8 cellular contexts compared by ENCODE assay signal in the genomic region with DNA sequence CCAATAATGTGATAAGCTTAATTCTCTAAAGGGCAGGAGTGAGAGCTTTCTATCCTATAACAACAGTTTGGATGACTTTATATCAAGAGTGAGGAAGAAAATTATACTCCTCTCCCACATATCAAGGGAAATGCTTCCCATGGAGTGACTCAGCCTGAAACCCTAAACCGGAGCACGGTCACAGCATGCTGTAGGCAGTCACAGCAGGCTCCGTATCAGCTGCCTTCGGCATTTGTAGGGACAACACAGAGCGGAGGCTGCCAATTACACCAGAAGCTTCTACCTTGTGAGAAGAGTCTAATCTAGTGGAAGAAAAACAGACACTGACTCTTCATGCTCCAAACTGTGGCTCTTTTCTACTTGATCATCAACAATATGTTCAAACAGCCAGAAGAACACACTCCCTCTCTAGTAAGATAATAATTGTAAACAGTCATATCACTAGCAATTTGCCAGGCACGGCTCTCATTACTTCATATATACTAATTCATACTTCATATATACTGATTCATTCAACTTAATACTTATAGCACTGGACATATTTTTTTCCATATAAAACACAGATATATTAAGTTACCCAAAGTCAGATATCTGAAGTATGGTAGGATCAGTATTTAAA.
DNase-seq lines count a peak whose midpoint lies in the region; ATAC-seq, FAIRE-seq and TF ChIP-seq lines count a peak whose summit lies in the region.

No MANE protein-coding gene starts in this region.

- no peaks in the 10 kb centered on the region for H3K79me2 ChIP-seq in HepG2 (ENCODE audit: insufficient read depth, low read length)

- TF ChIP-seq CTCF in nephron (IDR thresholded peaks at IDR 0.05; ENCODE audit: unreplicated experiment in 3 of 3) (no peak), HepG2 (CRISPR knock-in tag; IDR thresholded peaks at IDR 0.05) (no peak), esophagus squamous epithelium (IDR thresholded peaks at IDR 0.05) (no peak)

- CTCF ChIA-PET in HepG2 (lab: Yijun Ruan, JAX; ENCODE audit: low intra/inter-chr PET ratio, low total read pairs), result no interaction called here

- BruUV-seq in HepG2 (replicated peaks; lab: Mats Ljungman, UMichigan), result no TSS peak

- FAIRE-seq in HepG2 (lab: Jason Lieb, UNC), result no peak

- TF ChIP-seq EP300 in HepG2 (IDR thresholded peaks at IDR 0.05; ENCODE audit: low read depth in 2 of 2, low read length in 2 of 2), result no peak
- TF ChIP-seq EP300 in HepG2 (CRISPR knock-in tag; IDR thresholded peaks at IDR 0.05; ENCODE audit: borderline replicate concordance), result no peak

- H3K4me3 Mint-ChIP-seq in nephron, result peak overlapping the region in 2 of 3 experiments; percentile 27 to 40

- H3K4me2 ChIP-seq in HepG2 (ENCODE audit: low read depth, low read length), result no peak overlapping the region

- WGBS in HepG2 (ENCODE audit: low lambda C conversion rate), result 30% methylated on average over 2 of the region's 6 CpGs
- 40 to 51% methylated on average over 6 of the region's 6 CpGs for WGBS in esophagus squamous epithelium, 2 donors

- DNase-seq in G401 (ENCODE audit: low spot score), result peak; percentile 51
- DNase-seq in NCI-H2227 (lab: John Stamatoyannopoulos, UW; ENCODE audit: unreplicated experiment), result peak; percentile 57
- DNase-seq in dermis blood vessel endothelial cell, result peak; percentile 10
- DNase-seq in HepG2 (ENCODE audit: low spot score), result no peak
- DNase-seq in esophagus squamous epithelium (lab: John Stamatoyannopoulos, UW), result no peak
- no peak for DNase-seq in RPMI8226
- no peak for DNase-seq in NOMO-1 treated with DMSO at 0.1 percent for 48 hours (lab: John Stamatoyannopoulos, UW; ENCODE audit: unreplicated experiment)

- POLR2A ChIA-PET in HepG2 (lab: Yijun Ruan, JAX), result no interaction called here

- H3K9me3 Mint-ChIP-seq in nephron, result peaks cover 7% of the 10 kb centered on the region

- H4K20me1 ChIP-seq in HepG2 (ENCODE audit: insufficient read depth, low read length), result no peaks in the 10 kb centered on the region

- peaks cover 4% of the 10 kb centered on the region for H3K27me3 Mint-ChIP-seq in nephron (ENCODE audit: low read depth)

- H3K4me1 Mint-ChIP-seq in nephron, result peaks cover 28% of the 10 kb centered on the region

- H3K27me3 ChIP-seq in HepG2 (ENCODE audit: control insufficient read depth in 1 of 2, insufficient read depth in 2 of 2, low read length in 2 of 2), result no peaks in the 10 kb centered on the region
- H3K27me3 ChIP-seq in esophagus squamous epithelium, result no peaks in the 10 kb centered on the region

- no peak for TF ChIP-seq RAD21 in HepG2 (CRISPR knock-in tag; IDR thresholded peaks at IDR 0.05)

- H3K36me3 ChIP-seq in HepG2 (replicated peaks in 1 of 2; ENCODE audit: control insufficient read depth in 1 of 2, insufficient read depth in 2 of 2, low read length in 2 of 2) (no peaks in the 10 kb centered on the region), esophagus squamous epithelium (no peaks in the 10 kb centered on the region)

- no peaks in the 10 kb centered on the region; the same call in 1 of the 2 replicates for H3K9me3 ChIP-seq in HepG2 (ENCODE audit: low read length)
- H3K9me3 ChIP-seq in esophagus squamous epithelium, result no peaks in the 10 kb centered on the region

- in situ Hi-C loops in G401 (cut with HindIII; ENCODE audit: low sequenced_read_pairs) (no loop called here), HepG2 (cut with HindIII; ENCODE audit: extremely low pct_ligation_motif_present, low pct_unique_long_range_greater_than_20kb) (no loop called here)

- intact Hi-C loops in HepG2 (cut with micrococcal nuclease; ENCODE audit: unreplicated experiment) (no loop called here), esophagus squamous epithelium (cut with DNase I) (no loop called here)

- no peak for ATAC-seq in HepG2

- H3K9ac ChIP-seq in HepG2 (ENCODE audit: insufficient read depth, low read depth, low read length), result no peak overlapping the region

- H3K27ac Mint-ChIP-seq in nephron, result peak overlapping the region; percentile 71 to 76 (median 72)

- no peaks in the 10 kb centered on the region for H3K4me1 ChIP-seq in HepG2 (ENCODE audit: insufficient read depth, low read length)
- no peaks in the 10 kb centered on the region for H3K4me1 ChIP-seq in esophagus squamous epithelium

- no peak overlapping the region for H3K4me3 ChIP-seq in HepG2 (replicated peaks in 1 of 3; ENCODE audit: insufficient read depth in 1 of 3, low read depth in 2 of 3, low read length in 3 of 3)
- H3K4me3 ChIP-seq in esophagus squamous epithelium, result no peak overlapping the region

- H2AFZ ChIP-seq in HepG2 (ENCODE audit: low read length), result no peak overlapping the region

- no peak for TF ChIP-seq POLR2A in HepG2 (IDR thresholded peaks at IDR 0.05; ENCODE audit: insufficient read depth in 1 of 2, low read depth in 2 of 2, low read length in 2 of 2)
- TF ChIP-seq POLR2A in esophagus squamous epithelium (IDR thresholded peaks at IDR 0.05), result no peak

- no peak overlapping the region for H3K27ac ChIP-seq in HepG2 (ENCODE audit: extremely low read length, insufficient read depth, low read length)
- no peak overlapping the region for H3K27ac ChIP-seq in esophagus squamous epithelium

- H3K36me3 Mint-ChIP-seq in nephron (ENCODE audit: low read depth), result no peaks in the 10 kb centered on the region

TF ChIP-seq in HepG2, 621 proteins besides CTCF, POLR2A, EP300 and RAD21:
- TF ChIP-seq NBN (conservative IDR thresholded peaks at IDR 0.05) (no peak), ZNF546 (CRISPR knock-in tag; conservative IDR thresholded peaks at IDR 0.05) (no peak), PPARG (CRISPR knock-in tag; conservative IDR thresholded peaks at IDR 0.05) (no peak), SIN3A (IDR thresholded peaks at IDR 0.05; ENCODE audit: borderline replicate concordance, low read depth, low read length) (no peak), FOXM1 (CRISPR knock-in tag; IDR thresholded peaks at IDR 0.05) (no peak)
- TF ChIP-seq, protein P1, sequence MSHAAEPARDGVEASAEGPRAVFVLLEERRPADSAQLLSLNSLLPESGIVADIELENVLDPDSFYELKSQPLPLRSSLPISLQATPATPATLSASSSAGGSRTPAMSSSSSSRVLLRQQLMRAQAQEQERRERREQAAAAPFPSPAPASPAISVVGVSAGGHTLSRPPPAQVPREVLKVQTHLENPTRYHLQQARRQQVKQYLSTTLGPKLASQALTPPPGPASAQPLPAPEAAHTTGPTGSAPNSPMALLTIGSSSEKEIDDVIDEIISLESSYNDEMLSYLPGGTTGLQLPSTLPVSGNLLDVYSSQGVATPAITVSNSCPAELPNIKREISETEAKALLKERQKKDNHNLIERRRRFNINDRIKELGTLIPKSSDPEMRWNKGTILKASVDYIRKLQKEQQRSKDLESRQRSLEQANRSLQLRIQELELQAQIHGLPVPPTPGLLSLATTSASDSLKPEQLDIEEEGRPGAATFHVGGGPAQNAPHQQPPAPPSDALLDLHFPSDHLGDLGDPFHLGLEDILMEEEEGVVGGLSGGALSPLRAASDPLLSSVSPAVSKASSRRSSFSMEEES (CRISPR knock-in tag; IDR thresholded peaks at IDR 0.05), result no peak
- TF ChIP-seq, protein P2, sequence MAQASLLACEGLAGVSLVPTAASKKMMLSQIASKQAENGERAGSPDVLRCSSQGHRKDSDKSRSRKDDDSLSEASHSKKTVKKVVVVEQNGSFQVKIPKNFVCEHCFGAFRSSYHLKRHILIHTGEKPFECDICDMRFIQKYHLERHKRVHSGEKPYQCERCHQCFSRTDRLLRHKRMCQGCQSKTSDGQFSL (CRISPR knock-in tag; IDR thresholded peaks at IDR 0.05), result no peak
TF ChIP-seq in HepG2: peak in this region for 0.

Comparison
In these comparisons a context has a peak if more than half of its experiments do, and no peak if none do; other contexts are left out.
1. DNase-seq: peak in G401 (single experiment), NCI-H2227 (single experiment) and dermis blood vessel endothelial cell (single experiment); none in HepG2 (single experiment), esophagus squamous epithelium (single experiment), RPMI8226 (single experiment) and NOMO-1 treated with DMSO at 0.1 percent for 48 hours (single experiment).